ENCODE assay signal across 21 cellular contexts in genomic region chr22:45527456-45527855, GRCh38. TPM values are rescaled to one million over a fixed set of nuclear protein-coding genes. Genes with fewer than 3 reads are reported as not detected.
"Had no signal": no experiment of that assay in that cellular context is flagged by ENCODE, and none has a peak within 500 bp of the region (broad histone marks: within the 10 kb centered on the region; RNA-seq: fewer than 3 reads in every experiment).

No MANE protein-coding gene starts in this region.

- H3K4me1 Mint-ChIP-seq: activated B cell treated with CpG ODN at 0.5 μM for 24 hours; activated naive CD8-positive, alpha-beta T cell treated with anti-CD3 and anti-CD28 coated beads for 36 hours; stimulated activated memory B cell treated with anti-CD40 and anti-IgM and Interleukin-4, amounts not matched to agents 10 μg/mL and 1 μg/mL and 100 μg/mL, for 72 hours had no signal

- H3K27ac Mint-ChIP-seq: activated B cell treated with CpG ODN at 0.5 μM for 24 hours; activated naive CD8-positive, alpha-beta T cell treated with anti-CD3 and anti-CD28 coated beads for 36 hours; nephron progenitor cell; stimulated activated memory B cell treated with anti-CD40 and anti-IgM and Interleukin-4, amounts not matched to agents 10 μg/mL and 1 μg/mL and 100 μg/mL, for 72 hours; T-helper 17 cell; type B pancreatic cell had no signal

- H3K4me3 ChIP-seq: colonic mucosa, gastrocnemius medialis, right lobe of liver, testis had no signal

- H3K9ac ChIP-seq: parathyroid adenoma had no signal

- H3K9me3 ChIP-seq: colonic mucosa, gastrocnemius medialis, right lobe of liver, testis had no signal

- DNase-seq: activated B cell treated with CpG ODN at 0.5 μM for 24 hours; activated CD4-positive, alpha-beta T cell treated with anti-CD3 and anti-CD28 coated beads for 4 hours; activated CD4-positive, alpha-beta T cell treated with anti-CD3 and anti-CD28 coated beads, Interleukin-2, amount 50 U/mL, for 48 hours; activated naive CD4-positive, alpha-beta T cell treated with Interleukin-2 at 50 U/mL for 16 hours; activated naive CD8-positive, alpha-beta T cell treated with anti-CD3 and anti-CD28 coated beads for 36 hours; activated T-cell treated with anti-CD3 and anti-CD28 coated beads, Interleukin-2, amount 50 U/mL, for 48 hours; erythroblast; gastrocnemius medialis; hypothalamus; nephron progenitor cell; right lobe of liver; small intestine; stimulated activated CD4-positive, alpha-beta T cell treated with anti-CD3 and anti-CD28 coated beads, Interleukin-15, amount 100 ng/mL, for 24 hours; SW 1271; T-helper 17 cell; testis had no signal

- H3K36me3 ChIP-seq: colonic mucosa, gastrocnemius medialis, right lobe of liver had no signal

- H3K27ac ChIP-seq: colonic mucosa, gastrocnemius medialis, parathyroid adenoma, right lobe of liver, testis had no signal

- H3K27me3 ChIP-seq: colonic mucosa, gastrocnemius medialis, right lobe of liver, testis had no signal

- H3K36me3 Mint-ChIP-seq: activated naive CD8-positive, alpha-beta T cell treated with anti-CD3 and anti-CD28 coated beads for 36 hours; stimulated activated memory B cell treated with anti-CD40 and anti-IgM and Interleukin-4, amounts not matched to agents 10 μg/mL and 1 μg/mL and 100 μg/mL, for 72 hours had no signal

- H3K4me1 ChIP-seq: colonic mucosa, gastrocnemius medialis, right lobe of liver, testis had no signal

- H3K27me3 Mint-ChIP-seq: activated naive CD8-positive, alpha-beta T cell treated with anti-CD3 and anti-CD28 coated beads for 36 hours; type B pancreatic cell had no signal

- H3K4me3 Mint-ChIP-seq: activated B cell treated with CpG ODN at 0.5 μM for 24 hours; activated naive CD8-positive, alpha-beta T cell treated with anti-CD3 and anti-CD28 coated beads for 36 hours; nephron progenitor cell; stimulated activated memory B cell treated with anti-CD40 and anti-IgM and Interleukin-4, amounts not matched to agents 10 μg/mL and 1 μg/mL and 100 μg/mL, for 72 hours; T-helper 17 cell; type B pancreatic cell had no signal

- H2AFZ ChIP-seq: parathyroid adenoma had no signal

- H3K9me3 Mint-ChIP-seq: activated B cell treated with CpG ODN at 0.5 μM for 24 hours; activated naive CD8-positive, alpha-beta T cell treated with anti-CD3 and anti-CD28 coated beads for 36 hours; nephron progenitor cell; stimulated activated memory B cell treated with anti-CD40 and anti-IgM and Interleukin-4, amounts not matched to agents 10 μg/mL and 1 μg/mL and 100 μg/mL, for 72 hours; type B pancreatic cell had no signal

RNA-seq across cellular contexts. Expression of gene FBLN1, which starts 24.8 kb away (rescaled TPM):
- total RNA-seq: activated B cell treated with CpG ODN at 0.5 μM for 24 hours; activated CD8-positive, alpha-beta memory T cell treated with anti-CD3 and anti-CD28 coated beads for 36 hours had no signal
